ENCODE assay signal across 8 cellular contexts in the genomic region with DNA sequence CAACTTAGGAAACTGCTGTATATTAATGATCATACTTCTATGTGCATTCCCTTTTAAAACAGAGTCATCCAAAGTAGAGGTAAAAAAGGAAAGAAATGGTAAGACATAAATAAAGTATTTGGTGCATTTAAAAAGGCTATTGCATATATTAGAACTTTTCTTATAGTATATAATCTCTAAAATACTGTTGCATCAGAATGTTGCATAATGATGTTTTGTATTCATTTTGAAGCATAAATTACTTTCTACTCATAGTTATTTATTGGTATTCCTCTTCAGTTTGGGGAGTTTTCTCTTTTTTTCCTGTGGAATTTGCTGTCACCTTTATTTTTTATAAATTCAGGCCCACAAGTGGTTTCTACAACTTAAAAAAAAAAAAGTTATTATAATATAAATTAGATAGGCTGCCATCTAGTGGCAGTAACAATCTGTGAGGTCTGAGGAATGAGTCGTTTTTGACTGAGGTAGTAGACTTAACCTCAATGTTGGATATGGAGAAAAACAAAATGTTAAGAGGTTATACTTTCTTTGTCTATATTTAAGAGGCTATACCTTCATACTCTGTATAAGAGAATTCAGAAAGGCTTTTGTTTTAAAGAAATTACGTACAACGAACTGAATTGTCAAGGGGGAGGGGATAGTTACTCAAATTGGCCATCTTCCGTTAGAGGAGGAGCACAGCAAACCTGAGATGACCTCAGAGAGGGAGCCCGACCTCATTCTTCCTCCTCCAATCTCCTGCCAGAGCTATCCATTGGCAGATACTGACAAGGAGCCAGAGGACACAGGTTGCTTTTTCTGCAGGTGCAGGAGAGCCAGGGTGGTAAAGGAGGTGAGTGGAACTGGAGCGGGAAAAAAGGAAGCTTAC. TPM values are rescaled to one million over a fixed set of nuclear protein-coding genes. Genes with fewer than 3 reads are reported as not detected.
A peak's percentile ranks its signal among the peaks of the same experiment; 100 is the strongest.
DNase-seq lines count a peak whose midpoint lies in the region; ATAC-seq and TF ChIP-seq lines count a peak whose summit lies in the region.
"Had no signal": no experiment of that assay in that cellular context is flagged by ENCODE, and none has a peak within 500 bp of the region (broad histone marks: within the 10 kb centered on the region; RNA-seq: fewer than 3 reads in every experiment).

No MANE protein-coding gene starts in this region.

- TF ChIP-seq CTCF in DOHH2 (IDR thresholded peaks at IDR 0.05; ENCODE audit: low read depth, low read length, poor library complexity, severe bottlenecking) (peak; percentile 2), fibroblast of pulmonary artery (IDR thresholded peaks at IDR 0.05; ENCODE audit: low read length, missing control alignments) (peak; percentile 63), neutrophil (IDR thresholded peaks at IDR 0.05) (peak; percentile 37)

- H3K4me1 Mint-ChIP-seq in activated CD4-positive, alpha-beta T cell treated with anti-CD3 and anti-CD28 coated beads, Interleukin-2, amount 10 ng/mL, durations not matched to agents 7 days and 5 days, result peaks cover 6% of the 10 kb centered on the region

- H3K9me3 Mint-ChIP-seq in activated CD4-positive, alpha-beta T cell treated with anti-CD3 and anti-CD28 coated beads, Interleukin-2, amount 10 ng/mL, durations not matched to agents 7 days and 5 days, result no peaks in the 10 kb centered on the region

- no peaks in the 10 kb centered on the region for H3K4me1 ChIP-seq in DOHH2 (ENCODE audit: control insufficient read depth, low read length)
- peaks cover 9 to 13% of the 10 kb centered on the region in 2 experiments for H3K4me1 ChIP-seq in neutrophil (ENCODE audit: control insufficient read depth in 1 of 2, insufficient read depth in 1 of 2, low read depth in 1 of 2, low read length in 1 of 2)

- H3K9me3 ChIP-seq in DOHH2 (ENCODE audit: control insufficient read depth, insufficient read depth, low read length) (no peaks in the 10 kb centered on the region), neutrophil (no peaks in the 10 kb centered on the region)

- H3K4me2 ChIP-seq in DOHH2 (ENCODE audit: low read length), result no peak overlapping the region

- peak; percentile 66 for ATAC-seq in GM19372 (IDR thresholded peaks at IDR 0.05; ENCODE audit: low read depth, unreplicated experiment)
- ATAC-seq in HG02970 (IDR thresholded peaks at IDR 0.05; ENCODE audit: low FRiP score, unreplicated experiment), result no peak

- H3K9me2 ChIP-seq in DOHH2 (replicated peaks; ENCODE audit: control insufficient read depth, low read length), result no peaks in the 10 kb centered on the region

- no peaks in the 10 kb centered on the region for H4K20me1 ChIP-seq in DOHH2 (ENCODE audit: control insufficient read depth, insufficient read depth, low read depth, low read length)

- DNase-seq in NCI-H1105 treated with DMSO at 0.1 percent for 48 hours (lab: John Stamatoyannopoulos, UW), result peak; percentile 38
- DNase-seq in activated CD4-positive, alpha-beta T cell treated with anti-CD3 and anti-CD28 coated beads, Interleukin-2, amount 10 ng/mL, durations not matched to agents 7 days and 5 days, result peak; percentile 67
- DNase-seq in fibroblast of pulmonary artery (ENCODE audit: low read depth), result peak; percentile 69

- H3K27ac Mint-ChIP-seq in activated CD4-positive, alpha-beta T cell treated with anti-CD3 and anti-CD28 coated beads, Interleukin-2, amount 10 ng/mL, durations not matched to agents 7 days and 5 days, result no peak overlapping the region
- H3K27ac Mint-ChIP-seq: activated naive CD8-positive, alpha-beta T cell had no signal

- H3K27me3 ChIP-seq in DOHH2 (ENCODE audit: control insufficient read depth, low read length), result no peaks in the 10 kb centered on the region
- no peaks in the 10 kb centered on the region for H3K27me3 ChIP-seq in neutrophil

- H3K79me2 ChIP-seq in DOHH2 (ENCODE audit: control insufficient read depth, low read length), result no peaks in the 10 kb centered on the region

- POLR2A ChIA-PET in activated CD4-positive, alpha-beta T cell treated with anti-CD3 and anti-CD28 coated beads, Interleukin-2, amount 10 ng/mL, durations not matched to agents 7 days and 5 days (lab: Charles Lee), result no interaction called here

- H3K4me3 ChIP-seq in DOHH2 (ENCODE audit: low read length), result no peak overlapping the region
- H3K4me3 ChIP-seq in fibroblast of pulmonary artery (replicated peaks; ENCODE audit: low read depth, low read length), result no peak overlapping the region
- H3K4me3 ChIP-seq in neutrophil (ENCODE audit: low read depth in 1 of 2, low read length in 1 of 2), result peak overlapping the region; percentile 44 to 49

- no peaks in the 10 kb centered on the region for H3K36me3 Mint-ChIP-seq in activated CD4-positive, alpha-beta T cell treated with anti-CD3 and anti-CD28 coated beads, Interleukin-2, amount 10 ng/mL, durations not matched to agents 7 days and 5 days (ENCODE audit: low read depth)
- H3K36me3 Mint-ChIP-seq: activated naive CD8-positive, alpha-beta T cell had no signal

- H3K27ac ChIP-seq in DOHH2 (ENCODE audit: low read depth, low read length) (no peak overlapping the region), neutrophil (peak overlapping the region; percentile 58)

- H3F3A ChIP-seq in DOHH2 (ENCODE audit: control insufficient read depth, insufficient read depth), result no peaks in the 10 kb centered on the region

- H3K36me3 ChIP-seq in DOHH2 (ENCODE audit: control insufficient read depth, low read length) (no peaks in the 10 kb centered on the region), neutrophil (no peaks in the 10 kb centered on the region)

- no peaks in the 10 kb centered on the region for H3K27me3 Mint-ChIP-seq in activated CD4-positive, alpha-beta T cell treated with anti-CD3 and anti-CD28 coated beads, Interleukin-2, amount 10 ng/mL, durations not matched to agents 7 days and 5 days
- H3K27me3 Mint-ChIP-seq: activated naive CD8-positive, alpha-beta T cell had no signal

- peak overlapping the region; percentile 29 for H3K4me3 Mint-ChIP-seq in activated CD4-positive, alpha-beta T cell treated with anti-CD3 and anti-CD28 coated beads, Interleukin-2, amount 10 ng/mL, durations not matched to agents 7 days and 5 days
- H3K4me3 Mint-ChIP-seq: activated naive CD8-positive, alpha-beta T cell had no signal

- CTCF ChIA-PET in activated CD4-positive, alpha-beta T cell treated with anti-CD3 and anti-CD28 coated beads, Interleukin-2, amount 10 ng/mL, durations not matched to agents 7 days and 5 days (lab: Charles Lee), result interaction anchor here (1.2 to 1.5 kb wide), 3 partner anchors 23 to 37 kb away, joined by 3 to 8 read pairs (median 3); a partner anchor contains a TSS

RNA-seq across cellular contexts. Expression of a gene that starts 23.8 kb away (rescaled TPM):
- total RNA-seq in activated CD4-positive, alpha-beta T cell treated with anti-CD3 and anti-CD28 coated beads, Interleukin-2, amount 10 ng/mL, durations not matched to agents 7 days and 5 days, result 1 to 10 TPM; 4.0 to 4.8 TPM

RNA-seq across cellular contexts. Expression of a gene that starts 37.0 kb away (rescaled TPM):
- 10 to 100 TPM; 34.8 to 40.3 TPM for total RNA-seq in activated CD4-positive, alpha-beta T cell treated with anti-CD3 and anti-CD28 coated beads, Interleukin-2, amount 10 ng/mL, durations not matched to agents 7 days and 5 days

Comparison
In these comparisons a context has a peak if more than half of its experiments do, and no peak if none do; other contexts are left out.
1. H3K4me3 ChIP-seq: peak in neutrophil (2 of 2); none in DOHH2 (single experiment) and fibroblast of pulmonary artery (single experiment).
2. CTCF ChIP-seq: peak in every context shown above with its lines; median percentile 63 in fibroblast of pulmonary artery; 37 in neutrophil; 2 in DOHH2.
3. Peak in every context shown above with its lines, with median percentiles within 50 percentile points of each other: DNase-seq.